10 cellular contexts compared by ENCODE assay signal in genomic region chr1:115671176-115672062, GRCh38. TPM values are rescaled to one million over a fixed set of nuclear protein-coding genes. Genes with fewer than 3 reads are reported as not detected.
A peak's percentile ranks its signal among the peaks of the same experiment; 100 is the strongest.
DNase-seq lines count a peak whose midpoint lies in the region; ATAC-seq and TF ChIP-seq lines count a peak whose summit lies in the region.
"Had no signal": no experiment of that assay in that cellular context is flagged by ENCODE, and none has a peak within 500 bp of the region (broad histone marks: within the 10 kb centered on the region; RNA-seq: fewer than 3 reads in every experiment).

No MANE protein-coding gene starts in this region.

- intact Hi-C loops in left ventricle myocardium superior (cut with micrococcal nuclease), result no loop called here

- peak; percentile 58 for ATAC-seq in left ventricle myocardium superior
- ATAC-seq: activated T-cell treated with anti-CD3 and anti-CD28 coated beads, Interleukin-2, amount 50 U/mL, for 4 hours had no signal

- no peaks in the 10 kb centered on the region for H3K27me3 ChIP-seq in stomach smooth muscle (ENCODE audit: control insufficient read depth in 1 of 2, insufficient read depth in 2 of 2, low read length in 2 of 2)

- no peaks in the 10 kb centered on the region for H3K9me3 ChIP-seq in stomach smooth muscle (ENCODE audit: control insufficient read depth in 2 of 2, low read length in 2 of 2)

- TF ChIP-seq CTCF in GM13976 (IDR thresholded peaks at IDR 0.05; ENCODE audit: borderline replicate concordance, control extremely low read depth, extremely low read depth, insufficient read depth, missing control alignments), result no peak

- peak overlapping the region in 1 of 2 donors; percentile 13 for H3K9ac ChIP-seq in stomach smooth muscle (ENCODE audit: low read length in 2 of 2)

- in situ Hi-C loops in GM13976 (cut with MboI; ENCODE audit: low sequenced_read_pairs, unreplicated experiment), result no loop called here

- DNase-seq in NCI-H1417 (lab: John Stamatoyannopoulos, UW), result peak; percentile 50 to 81 (median 71)
- no peak for DNase-seq in NCI-H1417 treated with DMSO at 0.1 percent for 48 hours (lab: John Stamatoyannopoulos, UW)
- peak; percentile 26 to 43 for DNase-seq in SHP77 (lab: John Stamatoyannopoulos, UW)
- DNase-seq in left ventricle myocardium superior, result no peak
- DNase-seq in GM13976 (ENCODE audit: low spot score), result no peak
- DNase-seq in activated CD8-positive, alpha-beta memory T cell treated with anti-CD3 and anti-CD28 coated beads, Interleukin-2, amount 50 U/mL, for 48 hours, result no peak
- DNase-seq in foreskin melanocyte, result no peak
- DNase-seq: activated T-cell treated with anti-CD3 and anti-CD28 coated beads, Interleukin-2, amount 50 U/mL, for 4 hours; stimulated activated CD8-positive, alpha-beta memory T cell treated with anti-CD3 and anti-CD28 coated beads, Interleukin-4, amount 100 ng/mL, for 48 hours had no signal

- peaks cover 4% of the 10 kb centered on the region in 2 donors for H3K36me3 ChIP-seq in stomach smooth muscle (ENCODE audit: control insufficient read depth in 2 of 2, insufficient read depth in 2 of 2, low read length in 2 of 2)

- peak overlapping the region in 1 of 2 donors; percentile 55 for H3K4me3 ChIP-seq in stomach smooth muscle (ENCODE audit: low read length in 2 of 2)

- peak overlapping the region; percentile 60 for H3K27ac ChIP-seq in stomach smooth muscle (ENCODE audit: low read length)

- H3K4me1 ChIP-seq in stomach smooth muscle (ENCODE audit: control insufficient read depth, insufficient read depth, low read length), result peaks cover 45% of the 10 kb centered on the region

RNA-seq across cellular contexts. Expression of gene VANGL1, which starts 29.6 kb away (rescaled TPM):
- total RNA-seq in left ventricle myocardium superior, result 5.5 TPM

Comparison
In these comparisons a context has a peak if more than half of its experiments do, and no peak if none do; other contexts are left out.
1. DNase-seq: peak in NCI-H1417 (3 of 3) and SHP77 (2 of 2); none in NCI-H1417 treated with DMSO at 0.1 percent for 48 hours (single experiment), left ventricle myocardium superior (single experiment), GM13976 (single experiment), activated CD8-positive, alpha-beta memory T cell treated with anti-CD3 and anti-CD28 coated beads, Interleukin-2, amount 50 U/mL, for 48 hours (single experiment) and foreskin melanocyte (single experiment).